In genomic region chr4:83231620-83232056, GRCh38 we compare ENCODE assay signal across 8 cellular contexts. TPM values are rescaled to one million over a fixed set of nuclear protein-coding genes. Genes with fewer than 3 reads are reported as not detected.
DNase-seq lines count a peak whose midpoint lies in the region; ATAC-seq and TF ChIP-seq lines count a peak whose summit lies in the region.

No MANE protein-coding gene starts in this region.

- H3K4me1 ChIP-seq in SJSA1 (replicated peaks) (peaks cover 20% of the 10 kb centered on the region), colonic mucosa (no peaks in the 10 kb centered on the region)

- peak overlapping the region; percentile 25; the same call in 1 of the 2 replicates for H3K27ac ChIP-seq in SJSA1
- H3K27ac ChIP-seq in colonic mucosa: no peak overlapping the region

- peaks cover 5% of the 10 kb centered on the region for H3K9me3 Mint-ChIP-seq in activated CD4-positive, alpha-beta T cell treated with anti-CD3 and anti-CD28 coated beads, Interleukin-2, amount 10 ng/mL, durations not matched to agents 7 days and 5 days

- H3K4me1 Mint-ChIP-seq in activated CD4-positive, alpha-beta T cell treated with anti-CD3 and anti-CD28 coated beads, Interleukin-2, amount 10 ng/mL, durations not matched to agents 7 days and 5 days: peaks cover 68% of the 10 kb centered on the region

- H3K27me3 ChIP-seq in SJSA1 (replicated peaks) (no peaks in the 10 kb centered on the region), colonic mucosa (no peaks in the 10 kb centered on the region)

- H3K27ac Mint-ChIP-seq in activated CD4-positive, alpha-beta T cell treated with anti-CD3 and anti-CD28 coated beads, Interleukin-2, amount 10 ng/mL, durations not matched to agents 7 days and 5 days: peak overlapping the region; percentile 78

- CTCF ChIA-PET in activated CD4-positive, alpha-beta T cell treated with anti-CD3 and anti-CD28 coated beads, Interleukin-2, amount 10 ng/mL, durations not matched to agents 7 days and 5 days (lab: Charles Lee): interaction anchor here (0.6 to 0.7 kb wide), 2 partner anchors 20 to 222 kb away, joined by 3 to 5 read pairs; no protein-coding TSS in a partner anchor

- TF ChIP-seq CTCF in colonic mucosa (IDR thresholded peaks at IDR 0.05): no peak

- DNase-seq in activated CD4-positive, alpha-beta T cell treated with anti-CD3 and anti-CD28 coated beads, Interleukin-2, amount 10 ng/mL, durations not matched to agents 7 days and 5 days: peak; percentile 75
- no peak for DNase-seq in activated CD4-positive, alpha-beta T cell treated with anti-CD3 and anti-CD28 coated beads, Interleukin-2, amount 50 U/mL, for 4 hours
- no peak for DNase-seq in SJSA1 (ENCODE audit: low read depth in 1 of 2, low spot score in 2 of 2)
- peak; percentile 17 for DNase-seq in midbrain (lab: John Stamatoyannopoulos, UW)
- DNase-seq in islet precursor cell: no peak
- no peak for DNase-seq in stimulated activated CD4-positive, alpha-beta T cell treated with anti-CD3 and anti-CD28 coated beads, Interleukin-2, amount 100 ng/mL, for 48 hours
- no peak for DNase-seq in colonic mucosa

- H3K36me3 ChIP-seq in SJSA1 (no peaks in the 10 kb centered on the region), colonic mucosa (no peaks in the 10 kb centered on the region)

- peak; percentile 72 for ATAC-seq in HG03025 (IDR thresholded peaks at IDR 0.05; ENCODE audit: low FRiP score, unreplicated experiment)

- intact Hi-C loops in colonic mucosa (cut with DNase I): no loop called here

- H3K4me3 ChIP-seq in SJSA1 (no peak overlapping the region), colonic mucosa (no peak overlapping the region)

- POLR2A ChIA-PET in activated CD4-positive, alpha-beta T cell treated with anti-CD3 and anti-CD28 coated beads, Interleukin-2, amount 10 ng/mL, durations not matched to agents 7 days and 5 days (lab: Charles Lee): no interaction called here

- H3K9ac ChIP-seq in colonic mucosa (ENCODE audit: low read depth in 2 of 2, low read length in 2 of 2): no peak overlapping the region

- H3K9me3 ChIP-seq in SJSA1 (replicated peaks) (no peaks in the 10 kb centered on the region), colonic mucosa (no peaks in the 10 kb centered on the region)

- H3K36me3 Mint-ChIP-seq in activated CD4-positive, alpha-beta T cell treated with anti-CD3 and anti-CD28 coated beads, Interleukin-2, amount 10 ng/mL, durations not matched to agents 7 days and 5 days (ENCODE audit: low read depth): peaks cover 45% of the 10 kb centered on the region

- peaks cover 7% of the 10 kb centered on the region for H3K27me3 Mint-ChIP-seq in activated CD4-positive, alpha-beta T cell treated with anti-CD3 and anti-CD28 coated beads, Interleukin-2, amount 10 ng/mL, durations not matched to agents 7 days and 5 days

- peak overlapping the region; percentile 50 for H3K4me3 Mint-ChIP-seq in activated CD4-positive, alpha-beta T cell treated with anti-CD3 and anti-CD28 coated beads, Interleukin-2, amount 10 ng/mL, durations not matched to agents 7 days and 5 days

RNA-seq across cellular contexts. Expression of gene COQ2, which starts 53.0 kb away (rescaled TPM):
- total RNA-seq in activated CD4-positive, alpha-beta T cell treated with anti-CD3 and anti-CD28 coated beads, Interleukin-2, amount 10 ng/mL, durations not matched to agents 7 days and 5 days: 10 to 100 TPM; 16.2 to 17.9 TPM
- 28.4 and 37.5 TPM in 2 replicates for total RNA-seq in SJSA1 (2014; rRNA removed; shearing (Covaris generic))
- 10 to 100 TPM; 23.4 to 28.3 TPM for total RNA-seq in colonic mucosa

Comparison
In these comparisons a context has a peak if more than half of its experiments do, and no peak if none do; other contexts are left out.
1. DNase-seq: peak in activated CD4-positive, alpha-beta T cell treated with anti-CD3 and anti-CD28 coated beads, Interleukin-2, amount 10 ng/mL, durations not matched to agents 7 days and 5 days (single experiment) and midbrain (single experiment); none in activated CD4-positive, alpha-beta T cell treated with anti-CD3 and anti-CD28 coated beads, Interleukin-2, amount 50 U/mL, for 4 hours (0 of 2), SJSA1 (0 of 2), islet precursor cell (single experiment), stimulated activated CD4-positive, alpha-beta T cell treated with anti-CD3 and anti-CD28 coated beads, Interleukin-2, amount 100 ng/mL, for 48 hours (0 of 2) and colonic mucosa (single experiment).